In the genomic region with DNA sequence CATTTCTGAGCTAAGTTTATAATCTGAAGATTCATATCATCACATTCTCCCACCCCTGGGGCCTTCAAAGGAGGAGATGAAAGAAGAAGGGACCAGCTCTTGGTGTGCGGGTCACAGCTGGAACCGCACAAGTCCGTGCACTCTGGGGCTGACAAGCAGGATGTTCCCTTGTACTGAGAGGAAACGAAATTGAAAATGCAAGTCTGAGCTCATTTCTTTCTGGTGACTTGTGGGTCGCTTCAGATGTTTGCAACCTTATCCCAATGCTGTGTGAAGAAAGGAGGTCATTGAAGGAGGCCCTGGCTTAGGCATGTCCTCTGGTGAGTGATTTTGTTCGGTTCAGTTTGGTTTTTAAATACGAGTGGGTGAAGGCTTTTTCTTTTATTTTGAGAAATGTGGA, we compare ENCODE assay signal across 9 cellular contexts. TPM values are rescaled to one million over a fixed set of nuclear protein-coding genes. Genes with fewer than 3 reads are reported as not detected.
DNase-seq lines count a peak whose midpoint lies in the region; ATAC-seq, FAIRE-seq and TF ChIP-seq lines count a peak whose summit lies in the region.
"Had no signal": no experiment of that assay in that cellular context is flagged by ENCODE, and none has a peak within 500 bp of the region (broad histone marks: within the 10 kb centered on the region; RNA-seq: fewer than 3 reads in every experiment).

No MANE protein-coding gene starts in this region.

- H3F3A ChIP-seq in Loucy (ENCODE audit: low read depth): peaks cover 21% of the 10 kb centered on the region

- H3K4me1 ChIP-seq in Loucy (ENCODE audit: insufficient read depth, low read length, poor library complexity, severe bottlenecking) (peaks cover 86% of the 10 kb centered on the region), ascending aorta (peaks cover 5 to 43% of the 10 kb centered on the region in 2 donors), small intestine (ENCODE audit: control insufficient read depth in 2 of 2, insufficient read depth in 1 of 2, low read depth in 1 of 2, low read length in 1 of 2) (peaks cover 0 to 3% of the 10 kb centered on the region in 2 donors)

- H3K27me3 ChIP-seq in Loucy (ENCODE audit: insufficient read depth, low read length, poor library complexity, severe bottlenecking) (no peaks in the 10 kb centered on the region), ascending aorta (no peaks in the 10 kb centered on the region), small intestine (ENCODE audit: control insufficient read depth in 2 of 2, insufficient read depth in 2 of 2, low read length in 2 of 2) (no peaks in the 10 kb centered on the region), MG63 (no peaks in the 10 kb centered on the region)

- WGBS in small intestine, 3 donors: 39 to 80% (median 53%) methylated on average over 7 of the region's 7 CpGs

- H3K36me3 ChIP-seq in Loucy (ENCODE audit: insufficient read depth, low read length): peaks cover 22% of the 10 kb centered on the region
- H3K36me3 ChIP-seq in ascending aorta: no peaks in the 10 kb centered on the region
- H3K36me3 ChIP-seq in small intestine (ENCODE audit: control insufficient read depth in 2 of 2, insufficient read depth in 2 of 2, low read length in 2 of 2): no peaks in the 10 kb centered on the region
- H3K36me3 ChIP-seq in MG63: peaks cover 43% of the 10 kb centered on the region

- no peak for FAIRE-seq in small intestine (lab: Jason Lieb, UNC)

- no peak overlapping the region for H2AFZ ChIP-seq in Loucy (ENCODE audit: low read length)

- H3K79me2 ChIP-seq in Loucy (ENCODE audit: insufficient read depth, low read length): peaks cover 89% of the 10 kb centered on the region

- peak overlapping the region; percentile 98 for H3K9ac ChIP-seq in Loucy (ENCODE audit: low read depth, low read length, poor library complexity, severe bottlenecking)

- intact Hi-C loops in ascending aorta (cut with DNase I): no loop called here

- H3K9me3 ChIP-seq in Loucy (ENCODE audit: insufficient read depth, low read depth, low read length) (no peaks in the 10 kb centered on the region), ascending aorta (no peaks in the 10 kb centered on the region), small intestine (ENCODE audit: control insufficient read depth, low read depth) (no peaks in the 10 kb centered on the region), MG63 (no peaks in the 10 kb centered on the region)

- TF ChIP-seq CTCF in GM10266 (IDR thresholded peaks at IDR 0.05; ENCODE audit: control insufficient read depth, insufficient read depth, low read depth, missing control alignments) (no peak), Loucy (conservative IDR thresholded peaks at IDR 0.05; ENCODE audit: low read length) (no peak), ascending aorta (IDR thresholded peaks at IDR 0.05) (no peak)

- no peaks in the 10 kb centered on the region for H4K20me1 ChIP-seq in Loucy (ENCODE audit: insufficient read depth, low read length, poor library complexity, severe bottlenecking)

- H3K9me2 ChIP-seq in Loucy (replicated peaks; ENCODE audit: low read depth, low read length): no peaks in the 10 kb centered on the region

- H3K27ac ChIP-seq in ascending aorta (peak overlapping the region; percentile 43 to 65), skin epidermis (peak overlapping the region in 15 of 21 experiments; percentile 3 to 79 (median 48)), small intestine (ENCODE audit: low read depth in 1 of 2, low read length in 1 of 2) (peak overlapping the region in 1 of 2 donors; percentile 75)
- H3K27ac ChIP-seq: HL-60 had no signal

- peak overlapping the region; percentile 95 for H3K4me2 ChIP-seq in Loucy (ENCODE audit: low read depth, low read length, poor library complexity, severe bottlenecking)

- ATAC-seq in GM21515 (IDR thresholded peaks at IDR 0.05; ENCODE audit: unreplicated experiment): peak; percentile 69

- DNase-seq in GM10266 (ENCODE audit: extremely low spot score) (peak; percentile 58), ascending aorta (ENCODE audit: low spot score in 2 of 2) (no peak), cerebellum (ENCODE audit: low spot score) (no peak), small intestine (no peak), MG63 (no peak)

- peak overlapping the region; percentile 84 for H3K4me3 ChIP-seq in Loucy (ENCODE audit: low read length, poor library complexity, severe bottlenecking)
- peak overlapping the region in 1 of 2 donors; percentile 16 for H3K4me3 ChIP-seq in ascending aorta
- H3K4me3 ChIP-seq in skin epidermis: peak overlapping the region in 1 of 7 experiments; percentile 11
- no peak overlapping the region for H3K4me3 ChIP-seq in small intestine (ENCODE audit: low read depth in 1 of 2, low read length in 2 of 2)
- H3K4me3 ChIP-seq in MG63: no peak overlapping the region

RNA-seq across cellular contexts. Expression of gene C9orf152, which starts 59.6 kb away (rescaled TPM):
- not detected for total RNA-seq in ascending aorta
- total RNA-seq in cerebellum: not detected
- polyA plus RNA-seq in small intestine: 10 to 100 TPM in 2 of 3 donors, 1 to 10 TPM in 1; 6.5 to 25.7 (median 12.1) TPM
- total RNA-seq in MG63 (2014; rRNA removed; shearing (Covaris generic); ENCODE audit: low replicate concordance): not detected in 2 replicates
